ENCODE assay signal across 11 cellular contexts in the genomic region with DNA sequence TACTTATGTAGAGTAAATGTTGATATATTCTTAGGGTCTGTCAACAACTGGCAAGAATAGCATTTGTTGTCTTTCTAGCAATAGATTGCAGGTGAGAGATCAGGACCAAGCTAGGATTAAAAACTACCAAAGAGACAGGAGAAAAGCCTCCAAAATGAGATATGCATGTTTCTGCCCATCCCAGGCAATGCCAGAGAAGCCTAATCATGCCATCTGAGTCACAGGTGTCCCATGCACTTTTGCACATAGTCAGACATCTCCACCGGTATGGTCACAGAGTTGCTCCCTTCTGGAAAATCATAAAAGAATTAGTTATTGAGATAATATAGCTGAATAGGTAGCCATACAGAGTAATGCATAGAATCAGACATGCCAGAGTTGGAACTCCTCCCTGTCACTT. TPM values are rescaled to one million over a fixed set of nuclear protein-coding genes. Genes with fewer than 3 reads are reported as not detected.
A peak's percentile ranks its signal among the peaks of the same experiment; 100 is the strongest.
DNase-seq lines count a peak whose midpoint lies in the region; ATAC-seq and TF ChIP-seq lines count a peak whose summit lies in the region.
"Had no signal": no experiment of that assay in that cellular context is flagged by ENCODE, and none has a peak within 500 bp of the region (broad histone marks: within the 10 kb centered on the region; RNA-seq: fewer than 3 reads in every experiment).

No MANE protein-coding gene starts in this region.

- H3K36me3 ChIP-seq in mucosa of stomach (ENCODE audit: control insufficient read depth, insufficient read depth, low read length) (no peaks in the 10 kb centered on the region), trophoblast cell (ENCODE audit: control insufficient read depth in 1 of 2, insufficient read depth in 2 of 2, low read length in 2 of 2) (no peaks in the 10 kb centered on the region)

- H3K27me3 ChIP-seq in mucosa of stomach (ENCODE audit: control insufficient read depth, insufficient read depth, low read length) (no peaks in the 10 kb centered on the region), trophoblast cell (ENCODE audit: insufficient read depth, low read length) (no peaks in the 10 kb centered on the region)

- peak overlapping the region; percentile 15 for H3K4me3 ChIP-seq in mucosa of stomach (ENCODE audit: low read length)
- H3K4me3 ChIP-seq in trophoblast cell (ENCODE audit: low read depth, low read length), result no peak overlapping the region

- no peak overlapping the region for H3K23ac ChIP-seq in trophoblast cell (ENCODE audit: low read length)

- H4K91ac ChIP-seq in trophoblast cell (ENCODE audit: low read depth, low read length), result no peak overlapping the region

- peak overlapping the region; percentile 67 for H3K9ac ChIP-seq in mucosa of stomach (ENCODE audit: low read length)
- H3K9ac ChIP-seq in trophoblast cell (ENCODE audit: low read length), result no peak overlapping the region

- peak overlapping the region; percentile 87 for H3K27ac Mint-ChIP-seq in chondrocyte (ENCODE audit: unreplicated experiment)
- H3K27ac Mint-ChIP-seq: CD8-positive, alpha-beta memory T cell had no signal

- H3K14ac ChIP-seq in trophoblast cell (ENCODE audit: low read length), result no peak overlapping the region

- H3K27ac ChIP-seq in temporal lobe (ENCODE audit: low read depth, low read length), result peak overlapping the region; percentile 97
- H3K27ac ChIP-seq in trophoblast cell (ENCODE audit: low read depth, low read length), result no peak overlapping the region

- no peak overlapping the region for H2BK12ac ChIP-seq in trophoblast cell (ENCODE audit: low read length)

- no peak overlapping the region for H2AK5ac ChIP-seq in trophoblast cell (ENCODE audit: low read length)

- no peak overlapping the region for H2BK120ac ChIP-seq in trophoblast cell (ENCODE audit: insufficient read depth, low read length, poor library complexity)

- no peak overlapping the region for H2BK5ac ChIP-seq in trophoblast cell (ENCODE audit: low read depth, low read length, poor library complexity)

- peaks cover 2% of the 10 kb centered on the region for H3K27me3 Mint-ChIP-seq in chondrocyte (ENCODE audit: low read depth)
- H3K27me3 Mint-ChIP-seq: CD8-positive, alpha-beta memory T cell had no signal

- no peak overlapping the region for H4K12ac ChIP-seq in trophoblast cell (ENCODE audit: low read depth, low read length)

- TF ChIP-seq CTCF in chondrocyte (IDR thresholded peaks at IDR 0.05), result no peak

- peaks cover 52% of the 10 kb centered on the region for H3K4me1 ChIP-seq in mucosa of stomach (ENCODE audit: control insufficient read depth, insufficient read depth, low read length)
- H3K4me1 ChIP-seq in trophoblast cell (ENCODE audit: control insufficient read depth in 1 of 2, insufficient read depth in 2 of 2, low read length in 2 of 2), result peaks cover 0 to 3% of the 10 kb centered on the region in 2 experiments

- H3K79me2 ChIP-seq in trophoblast cell (ENCODE audit: control insufficient read depth, insufficient read depth, low read length, poor library complexity), result no peaks in the 10 kb centered on the region

- H3K4me1 Mint-ChIP-seq in chondrocyte (ENCODE audit: low read depth), result peaks cover 53% of the 10 kb centered on the region
- H3K4me1 Mint-ChIP-seq: CD8-positive, alpha-beta memory T cell had no signal

- H3K79me1 ChIP-seq in trophoblast cell (ENCODE audit: low read length), result no peaks in the 10 kb centered on the region

- H3K36me3 Mint-ChIP-seq in chondrocyte (ENCODE audit: low read depth), result no peaks in the 10 kb centered on the region
- H3K36me3 Mint-ChIP-seq: CD8-positive, alpha-beta memory T cell had no signal

- DNase-seq in NCI-H460 (ENCODE audit: extremely low read depth, low read depth) (peak; percentile 6), chondrocyte (ENCODE audit: low spot score) (no peak), RPMI8226 (no peak), trophoblast cell (no peak), NCI-H345 treated with DMSO at 0.1 percent for 48 hours (lab: John Stamatoyannopoulos, UW; ENCODE audit: unreplicated experiment) (no peak)
- DNase-seq: CD8-positive, alpha-beta memory T cell; GOT3; NCI-H1436 treated with DMSO at 0.1 percent for 48 hours had no signal

- no peak overlapping the region for H4K8ac ChIP-seq in trophoblast cell (ENCODE audit: low read depth, low read length)

- no peaks in the 10 kb centered on the region for H3K9me3 ChIP-seq in mucosa of stomach (ENCODE audit: control insufficient read depth, low read length)
- H3K9me3 ChIP-seq in trophoblast cell (ENCODE audit: insufficient read depth, low read depth, low read length), result peaks cover 1% of the 10 kb centered on the region

- no peak overlapping the region for H3K4ac ChIP-seq in trophoblast cell (ENCODE audit: low read depth, low read length)

- H3K9me3 Mint-ChIP-seq in chondrocyte (ENCODE audit: low read depth), result no peaks in the 10 kb centered on the region

- H3K4me3 Mint-ChIP-seq in chondrocyte (ENCODE audit: unreplicated experiment), result peak overlapping the region; percentile 53
- H3K4me3 Mint-ChIP-seq: CD8-positive, alpha-beta memory T cell had no signal

- no peak overlapping the region for H3K18ac ChIP-seq in trophoblast cell (ENCODE audit: low read length)

- no peak overlapping the region for H2AFZ ChIP-seq in trophoblast cell (ENCODE audit: insufficient read depth, low read length, poor library complexity)

- ATAC-seq in HG03175 (IDR thresholded peaks at IDR 0.05; ENCODE audit: unreplicated experiment), result no peak

- H3K4me2 ChIP-seq in trophoblast cell (ENCODE audit: low read length), result no peak overlapping the region

- no CpG with 5 or more reads among the region's 1 CpG for WGBS in trophoblast cell (ENCODE audit: extremely low coverage, insufficient coverage, insufficient read length)

RNA-seq across cellular contexts. Expression of a gene that starts 50.6 kb away (rescaled TPM):
- 5.8 and 6.2 TPM in 2 replicates for total RNA-seq in NCI-H460 (2014; rRNA removed; shearing (Covaris generic))
- 2.3 and 5.9 TPM in 2 replicates for polyA plus RNA-seq in NCI-H460 (2014; cell fraction: nucleus; rRNA removed)
- total RNA-seq in chondrocyte (1.9 to 8.6 TPM (median 7.3 TPM) in 3 replicates), temporal lobe (6.4 TPM)
- 0.08 and 0.10 TPM in 2 replicates for polyA plus RNA-seq in trophoblast cell (2013)
- polyA plus RNA-seq: CD8-positive, alpha-beta memory T cell had no signal

RNA-seq across cellular contexts. Expression of a gene that starts 59.9 kb away (rescaled TPM):
- 0.47 TPM in 1 of 2 replicates, not detected in the other for total RNA-seq in NCI-H460 (2014; rRNA removed; shearing (Covaris generic))
- polyA plus RNA-seq in NCI-H460 (2014; cell fraction: nucleus; rRNA removed), result 1.0 and 1.1 TPM in 2 replicates
- total RNA-seq in chondrocyte (not detected in 3 replicates), temporal lobe (under 0.01 TPM)
- polyA plus RNA-seq in trophoblast cell (2013), result not detected in 2 replicates
- total RNA-seq: CD8-positive, alpha-beta memory T cell had no signal
- polyA plus RNA-seq: CD8-positive, alpha-beta memory T cell had no signal
